9 cellular contexts compared by ENCODE assay signal in genomic region chr10:119178371-119179119, GRCh38. TPM values are rescaled to one million over a fixed set of nuclear protein-coding genes. Genes with fewer than 3 reads are reported as not detected.
DNase-seq lines count a peak whose midpoint lies in the region; ATAC-seq, FAIRE-seq and TF ChIP-seq lines count a peak whose summit lies in the region.
"Had no signal": no experiment of that assay in that cellular context is flagged by ENCODE, and none has a peak within 500 bp of the region (broad histone marks: within the 10 kb centered on the region; RNA-seq: fewer than 3 reads in every experiment).

Gene PRDX3 (minus strand): TSS chr10:119178812. CDS start chr10:119178790, 22 bp downstream.

- peak within 1 kb of the TSS; percentile 92 for H3K27ac Mint-ChIP-seq in central memory CD8-positive, alpha-beta T cell (ENCODE audit: low read depth)

- peak within 1 kb of the TSS; percentile 100 for H3K4me3 Mint-ChIP-seq in central memory CD8-positive, alpha-beta T cell

- FAIRE-seq in kidney (lab: Jason Lieb, UNC): no peak
- FAIRE-seq: endometrium had no signal

- H3K36me3 ChIP-seq in kidney (ENCODE audit: control insufficient read depth in 1 of 2, insufficient read depth in 2 of 2, low read length in 2 of 2): peaks cover 0 to 13% of the 10 kb centered on the region in 2 donors

- H3K36me3 Mint-ChIP-seq in central memory CD8-positive, alpha-beta T cell (ENCODE audit: insufficient read depth): peaks cover 20% of the 10 kb centered on the region

- DNase-seq in AG09309 (ENCODE audit: low read depth): no peak
- peak; percentile 69 for DNase-seq in NCI-H345 treated with DMSO at 0.1 percent for 48 hours (lab: John Stamatoyannopoulos, UW; ENCODE audit: unreplicated experiment)
- peak; percentile 83 for DNase-seq in activated CD4-positive, CD25-positive, alpha-beta regulatory T cell treated with anti-CD3 and anti-CD28 coated beads, Interleukin-2, amount 50 U/mL, for 16 hours (ENCODE audit: low read depth, low spot score)
- DNase-seq in central memory CD8-positive, alpha-beta T cell (ENCODE audit: low spot score in 2 of 2): peak; percentile 82 to 87
- DNase-seq in kidney: peak; percentile 97
- DNase-seq in stimulated activated CD4-positive, alpha-beta T cell treated with anti-CD3 and anti-CD28 coated beads, Interleukin-15, amount 100 ng/mL, for 48 hours (ENCODE audit: low read depth in 2 of 2): peak; percentile 88 to 96

- H3K27ac ChIP-seq in kidney (ENCODE audit: low read depth in 2 of 2, low read length in 2 of 2): peak within 1 kb of the TSS; percentile 80 to 95

- peaks cover 3% of the 10 kb centered on the region in 2 donors for H3K4me1 ChIP-seq in kidney (ENCODE audit: control insufficient read depth in 1 of 2, insufficient read depth in 1 of 2, low read depth in 1 of 2, low read length in 2 of 2)

- no peaks in the 10 kb centered on the region for H3K9me3 Mint-ChIP-seq in central memory CD8-positive, alpha-beta T cell

- H3K4me1 Mint-ChIP-seq in central memory CD8-positive, alpha-beta T cell: peaks cover 29% of the 10 kb centered on the region

- TF ChIP-seq CTCF in AG09309 (IDR thresholded peaks at IDR 0.05; ENCODE audit: control insufficient read depth, insufficient read depth, low read depth, low read length, missing control alignments): peak; percentile 17
- no peak for TF ChIP-seq CTCF in kidney (IDR thresholded peaks at IDR 0.05; ENCODE audit: borderline replicate concordance, extremely low read depth, insufficient read depth)

- no peaks in the 10 kb centered on the region for H3K27me3 Mint-ChIP-seq in central memory CD8-positive, alpha-beta T cell

- intact Hi-C loops in kidney (cut with DNase I): no loop called here

- H3K9ac ChIP-seq in kidney (ENCODE audit: low read length in 2 of 2): peak within 1 kb of the TSS; percentile 49 to 89

- peak; percentile 88 for ATAC-seq in GM19023 (IDR thresholded peaks at IDR 0.05; ENCODE audit: unreplicated experiment)
- peak; percentile 96 for ATAC-seq in HG03280 (IDR thresholded peaks at IDR 0.05; ENCODE audit: unreplicated experiment)
- peak; percentile 95 for ATAC-seq in central memory CD8-positive, alpha-beta T cell (replicated peaks; ENCODE audit: extremely low read depth, poor library complexity, severe bottlenecking)

- H3K4me3 ChIP-seq in AG09309 (ENCODE audit: control insufficient read depth, low read depth, low read length): peak within 1 kb of the TSS; percentile 98
- H3K4me3 ChIP-seq in kidney (ENCODE audit: low read length in 2 of 2): peak within 1 kb of the TSS; percentile 95

- no peaks in the 10 kb centered on the region for H3K9me3 ChIP-seq in kidney (ENCODE audit: control insufficient read depth in 1 of 2, low read length in 2 of 2)

RNA-seq across cellular contexts. Expression of gene PRDX3, which starts in this region (rescaled TPM):
- total RNA-seq in kidney: 118 TPM
- polyA plus RNA-seq in kidney (ENCODE audit: insufficient read depth, low read depth, low replicate concordance): 294 TPM
